Comparison of ENCODE assay signal across 33 cellular contexts in the genomic region with DNA sequence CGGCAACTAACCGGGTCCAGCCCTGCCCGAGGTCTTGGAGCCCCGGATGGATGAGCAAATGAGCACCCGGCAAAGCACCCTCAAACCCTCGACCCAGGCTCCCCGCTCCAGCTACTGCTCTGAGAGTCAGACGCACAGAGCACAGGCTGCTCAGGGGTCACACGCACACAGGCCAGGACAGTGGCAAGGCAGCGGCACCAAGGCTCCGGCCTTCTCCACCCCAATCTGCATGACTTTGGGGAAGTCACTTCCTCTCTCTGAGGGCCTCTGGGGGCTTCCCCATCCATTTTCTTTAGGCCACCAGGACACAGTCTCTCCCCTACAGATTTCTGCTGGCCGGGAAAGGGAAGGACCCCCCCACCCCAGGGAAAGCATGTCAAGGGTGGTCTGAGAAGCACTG. TPM values are rescaled to one million over a fixed set of nuclear protein-coding genes. Genes with fewer than 3 reads are reported as not detected.
"Had no signal": no experiment of that assay in that cellular context is flagged by ENCODE, and none has a peak within 500 bp of the region (broad histone marks: within the 10 kb centered on the region; RNA-seq: fewer than 3 reads in every experiment).

No MANE protein-coding gene starts in this region.

- H3K4me1 Mint-ChIP-seq: activated CD4-positive, alpha-beta memory T cell treated with anti-CD3 and anti-CD28 coated beads, Interleukin-2, amount 10 ng/mL, durations not matched to agents 7 days and 5 days; activated CD8-positive, alpha-beta memory T cell treated with anti-CD3 and anti-CD28 coated beads, Interleukin-2, amount 10 ng/mL, durations not matched to agents 7 days and 5 days; activated naive CD4-positive, alpha-beta T cell treated with anti-CD3 and anti-CD28 coated beads, Interleukin-2, amount 10 ng/mL, durations not matched to agents 7 days and 5 days had no signal

- H3K9me3 Mint-ChIP-seq: activated CD4-positive, alpha-beta memory T cell treated with anti-CD3 and anti-CD28 coated beads, Interleukin-2, amount 10 ng/mL, durations not matched to agents 7 days and 5 days; activated naive CD4-positive, alpha-beta T cell treated with anti-CD3 and anti-CD28 coated beads, Interleukin-2, amount 10 ng/mL, durations not matched to agents 7 days and 5 days; activated naive CD8-positive, alpha-beta T cell treated with anti-CD3 and anti-CD28 coated beads for 36 hours had no signal

- H3K27ac ChIP-seq: brain microvascular endothelial cell, PC-9, RWPE1, VCaP had no signal

- H3K4me2 ChIP-seq: PC-9 had no signal

- H2AFZ ChIP-seq: PC-9 had no signal

- H3K36me3 Mint-ChIP-seq: activated CD8-positive, alpha-beta memory T cell treated with anti-CD3 and anti-CD28 coated beads, Interleukin-2, amount 10 ng/mL, durations not matched to agents 7 days and 5 days; activated naive CD4-positive, alpha-beta T cell treated with anti-CD3 and anti-CD28 coated beads, Interleukin-2, amount 10 ng/mL, durations not matched to agents 7 days and 5 days; activated naive CD8-positive, alpha-beta T cell treated with anti-CD3 and anti-CD28 coated beads for 36 hours had no signal

- H3K36me3 ChIP-seq: brain microvascular endothelial cell had no signal

- H3K4me3 ChIP-seq: PC-9 had no signal

- DNase-seq: activated CD4-positive, alpha-beta memory T cell treated with anti-CD3 and anti-CD28 coated beads, Interleukin-2, amount 10 ng/mL, durations not matched to agents 7 days and 5 days; activated CD4-positive, alpha-beta T cell treated with anti-CD3 and anti-CD28 coated beads for 1 hour; activated CD4-positive, alpha-beta T cell treated with anti-CD3 and anti-CD28 coated beads for 48 hours; activated CD4-positive, CD25-positive, alpha-beta regulatory T cell; activated CD8-positive, alpha-beta memory T cell treated with anti-CD3 and anti-CD28 coated beads for 24 hours; activated CD8-positive, alpha-beta memory T cell treated with anti-CD3 and anti-CD28 coated beads, Interleukin-2, amount 10 ng/mL, durations not matched to agents 7 days and 5 days; activated CD8-positive, alpha-beta memory T cell treated with anti-CD3 and anti-CD28 coated beads, Interleukin-2, amount 50 U/mL, for 48 hours; activated effector memory CD4-positive, alpha-beta T cell treated with Interleukin-2 at 50 U/mL for 16 hours; activated naive CD4-positive, alpha-beta T cell treated with anti-CD3 and anti-CD28 coated beads, Interleukin-2, amount 10 ng/mL, durations not matched to agents 7 days and 5 days; activated naive CD8-positive, alpha-beta T cell treated with anti-CD3 and anti-CD28 coated beads for 36 hours; activated T-cell treated with anti-CD3 and anti-CD28 coated beads, Interleukin-2, amount 50 U/mL, for 48 hours; amniotic stem cell; brain microvascular endothelial cell; central memory CD4-positive, alpha-beta T cell; NCI-H1092 treated with DMSO at 0.1 percent for 48 hours; NCI-H1417; NCI-H146; NCI-H187; NCI-H2029 treated with DMSO at 0.1 percent for 48 hours; NCI-H2107; NCI-H2171; NCI-H510A; NCI-H526; NCI-H748 treated with DMSO at 0.1 percent for 48 hours; PC-9; SW 1271; T-helper 1 cell; T-helper 2 cell; T-helper 9 cell had no signal

- H3K4me3 Mint-ChIP-seq: activated CD4-positive, alpha-beta memory T cell treated with anti-CD3 and anti-CD28 coated beads, Interleukin-2, amount 10 ng/mL, durations not matched to agents 7 days and 5 days; activated CD8-positive, alpha-beta memory T cell treated with anti-CD3 and anti-CD28 coated beads, Interleukin-2, amount 10 ng/mL, durations not matched to agents 7 days and 5 days; activated naive CD4-positive, alpha-beta T cell treated with anti-CD3 and anti-CD28 coated beads, Interleukin-2, amount 10 ng/mL, durations not matched to agents 7 days and 5 days; activated naive CD8-positive, alpha-beta T cell treated with anti-CD3 and anti-CD28 coated beads for 36 hours had no signal

- H3K27ac Mint-ChIP-seq: activated CD4-positive, alpha-beta memory T cell treated with anti-CD3 and anti-CD28 coated beads, Interleukin-2, amount 10 ng/mL, durations not matched to agents 7 days and 5 days; activated CD8-positive, alpha-beta memory T cell treated with anti-CD3 and anti-CD28 coated beads, Interleukin-2, amount 10 ng/mL, durations not matched to agents 7 days and 5 days; activated naive CD4-positive, alpha-beta T cell treated with anti-CD3 and anti-CD28 coated beads, Interleukin-2, amount 10 ng/mL, durations not matched to agents 7 days and 5 days; activated naive CD8-positive, alpha-beta T cell treated with anti-CD3 and anti-CD28 coated beads for 36 hours had no signal

- ATAC-seq: activated CD8-positive, alpha-beta memory T cell treated with anti-CD3 and anti-CD28 coated beads, Interleukin-2, amount 10 ng/mL, durations not matched to agents 7 days and 5 days; Right ventricle myocardium inferior had no signal

RNA-seq across cellular contexts. Expression of a gene that starts 18.0 kb away (rescaled TPM):
- total RNA-seq: activated CD4-positive, alpha-beta memory T cell treated with anti-CD3 and anti-CD28 coated beads, Interleukin-2, amount 10 ng/mL, durations not matched to agents 7 days and 5 days; activated CD8-positive, alpha-beta memory T cell treated with anti-CD3 and anti-CD28 coated beads, Interleukin-2, amount 10 ng/mL, durations not matched to agents 7 days and 5 days; activated naive CD8-positive, alpha-beta T cell treated with anti-CD3 and anti-CD28 coated beads for 36 hours; OCI-LY7; Right ventricle myocardium inferior had no signal
